ENCODE assay signal across 18 cellular contexts in the genomic region with DNA sequence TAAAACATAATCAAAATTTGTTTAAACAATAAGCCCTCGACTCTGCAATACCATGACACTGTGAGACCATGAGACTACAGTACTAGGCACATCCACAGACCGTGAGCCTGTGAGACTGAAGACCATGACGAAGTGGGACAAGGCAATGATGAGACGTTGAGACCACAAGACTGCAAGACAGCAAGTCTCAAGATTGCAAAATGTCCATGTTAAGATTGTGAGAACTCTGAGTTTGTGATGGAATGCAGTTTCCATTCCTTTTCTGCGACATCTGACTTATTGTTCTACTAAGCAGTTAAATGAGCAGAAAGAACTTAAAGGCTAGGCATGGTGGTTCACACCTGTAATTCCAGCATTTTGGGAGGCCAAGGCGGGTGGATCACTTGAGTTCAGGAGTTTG.
"Had no signal": no experiment of that assay in that cellular context is flagged by ENCODE, and none has a peak within 500 bp of the region (broad histone marks: within the 10 kb centered on the region; RNA-seq: fewer than 3 reads in every experiment).

No MANE protein-coding gene starts in this region.

- H3K36me3 ChIP-seq: adrenal gland, left lung, pancreas, sigmoid colon, upper lobe of right lung had no signal

- DNase-seq: activated CD4-positive, alpha-beta T cell treated with anti-CD3 and anti-CD28 coated beads, Interleukin-2, amount 50 U/mL, for 4 hours; activated CD4-positive, CD25-positive, alpha-beta regulatory T cell treated with anti-CD3 and anti-CD28 coated beads, Interleukin-2, amount 50 U/mL, for 72 hours; activated effector memory CD4-positive, alpha-beta T cell treated with Interleukin-2 at 50 U/mL for 16 hours; activated naive CD4-positive, alpha-beta T cell treated with anti-CD3 and anti-CD28 coated beads, Interleukin-2, amount 50 U/mL, for 16 hours; activated T-cell treated with anti-CD3 and anti-CD28 coated beads, Interleukin-2, amount 50 U/mL, for 1 hour; adrenal gland; effector CD8-positive, alpha-beta T cell; hippocampal formation; kidney; left lung; mucosa of descending colon; naive thymus-derived CD4-positive, alpha-beta T cell; pancreas; sigmoid colon; stimulated activated CD4-positive, alpha-beta T cell treated with anti-CD3 and anti-CD28 coated beads, Interleukin-1b, Interleukin-23, amount 100 ng/mL, for 48 hours; stimulated activated naive CD8-positive, alpha-beta T cell treated with anti-CD3 and anti-CD28 coated beads, Interleukin-15, amount 100 ng/mL, for 72 hours; upper lobe of right lung had no signal

- H3K4me1 Mint-ChIP-seq: central memory CD8-positive, alpha-beta T cell; naive thymus-derived CD4-positive, alpha-beta T cell; stimulated activated naive CD8-positive, alpha-beta T cell treated with anti-CD3 and anti-CD28 coated beads, Interleukin-15, amount 100 ng/mL, for 72 hours had no signal

- H3K27ac ChIP-seq: adrenal gland, left lung, pancreas, sigmoid colon, upper lobe of right lung had no signal

- H3K4me3 ChIP-seq: adrenal gland, left lung, mucosa of descending colon, pancreas, sigmoid colon, upper lobe of right lung had no signal

- H3K27me3 ChIP-seq: adrenal gland, left lung, pancreas, sigmoid colon, upper lobe of right lung had no signal

- H3K4me1 ChIP-seq: adrenal gland, left lung, pancreas, sigmoid colon, upper lobe of right lung had no signal

- H3K27ac Mint-ChIP-seq: naive thymus-derived CD4-positive, alpha-beta T cell; stimulated activated naive CD8-positive, alpha-beta T cell treated with anti-CD3 and anti-CD28 coated beads, Interleukin-15, amount 100 ng/mL, for 72 hours had no signal

- H3K9me3 ChIP-seq: adrenal gland, left lung, mucosa of descending colon, pancreas, sigmoid colon, upper lobe of right lung had no signal

- ATAC-seq: left lung; mucosa of descending colon; naive thymus-derived CD4-positive, alpha-beta T cell; pancreas; stimulated activated naive CD8-positive, alpha-beta T cell treated with anti-CD3 and anti-CD28 coated beads, Interleukin-15, amount 100 ng/mL, for 72 hours; upper lobe of right lung had no signal

- H3K36me3 Mint-ChIP-seq: naive thymus-derived CD4-positive, alpha-beta T cell had no signal

- H3K9me3 Mint-ChIP-seq: central memory CD8-positive, alpha-beta T cell; stimulated activated naive CD8-positive, alpha-beta T cell treated with anti-CD3 and anti-CD28 coated beads, Interleukin-15, amount 100 ng/mL, for 72 hours had no signal

- H3K4me3 Mint-ChIP-seq: central memory CD8-positive, alpha-beta T cell; naive thymus-derived CD4-positive, alpha-beta T cell; stimulated activated naive CD8-positive, alpha-beta T cell treated with anti-CD3 and anti-CD28 coated beads, Interleukin-15, amount 100 ng/mL, for 72 hours had no signal
